1 cellular context compared by ENCODE assay signal in genomic region chr6:149194815-149195558, GRCh38.
TF ChIP-seq lines count a peak whose summit lies in the region.

No MANE protein-coding gene starts in this region.

TF ChIP-seq in SK-N-SH treated with all-trans-retinoic acid at 6 μM for 48 hours, 23 proteins besides CTCF, POLR2A, EP300 and RAD21 (continued from another document):
- TF ChIP-seq OSR1 (CRISPR knock-in tag; IDR thresholded peaks at IDR 0.05): no peak
